18 cellular contexts compared by ENCODE assay signal in the genomic region with DNA sequence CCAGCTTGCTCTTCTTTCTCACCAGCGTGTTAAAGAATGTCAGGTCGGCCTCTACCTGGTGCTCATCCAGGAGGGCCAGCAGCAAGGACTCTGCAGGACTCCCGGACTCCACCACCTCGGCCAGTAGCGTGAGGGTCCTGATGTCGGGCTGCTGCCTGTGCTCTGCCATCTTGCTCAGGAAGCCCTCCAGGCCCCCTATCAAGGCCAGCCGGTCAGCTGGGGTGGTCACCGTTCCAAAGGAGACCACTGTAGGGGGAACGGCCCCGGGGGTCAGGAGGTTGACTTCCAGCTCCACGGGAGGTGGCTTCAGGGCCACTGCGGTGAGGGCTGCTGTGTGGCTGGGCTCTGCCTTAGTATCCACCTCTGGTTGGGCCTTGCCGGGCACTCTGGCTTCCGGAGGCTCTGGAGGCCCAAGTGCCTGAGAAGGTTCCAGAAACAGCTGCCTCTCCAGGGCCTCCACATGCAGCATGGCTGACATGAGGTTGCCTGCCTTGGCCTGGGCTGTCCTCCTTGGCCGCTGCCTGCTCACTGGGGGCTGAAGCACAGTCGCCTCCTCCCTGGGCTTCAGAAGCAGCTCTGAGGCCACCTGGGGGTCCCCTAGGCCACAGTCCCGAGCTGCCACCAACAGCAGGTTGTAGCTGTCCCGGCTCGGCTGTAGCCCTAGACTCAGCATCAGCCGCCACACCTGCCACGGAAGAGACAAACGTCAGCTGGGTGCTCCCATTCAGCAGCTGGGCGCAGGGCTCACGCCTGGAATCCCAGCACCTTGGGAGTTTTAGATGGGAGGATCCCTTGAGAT. TPM values are rescaled to one million over a fixed set of nuclear protein-coding genes. Genes with fewer than 3 reads are reported as not detected.
DNase-seq lines count a peak whose midpoint lies in the region; ATAC-seq and TF ChIP-seq lines count a peak whose summit lies in the region.
"Had no signal": no experiment of that assay in that cellular context is flagged by ENCODE, and none has a peak within 500 bp of the region (broad histone marks: within the 10 kb centered on the region; RNA-seq: fewer than 3 reads in every experiment).

No MANE protein-coding gene starts in this region.

- H3K4me3 ChIP-seq in H7 (ENCODE audit: insufficient read depth, low read depth, low read length): no peak overlapping the region
- H3K4me3 ChIP-seq: A549 had no signal

- H3K4me1 Mint-ChIP-seq in endothelial cell (ENCODE audit: unreplicated experiment): no peaks in the 10 kb centered on the region
- H3K4me1 Mint-ChIP-seq in stimulated activated naive CD8-positive, alpha-beta T cell treated with anti-CD3 and anti-CD28 coated beads, Interleukin-15, amount 100 ng/mL, for 72 hours: no peaks in the 10 kb centered on the region
- peaks cover 2% of the 10 kb centered on the region for H3K4me1 Mint-ChIP-seq in activated naive CD4-positive, alpha-beta T cell treated with anti-CD3 and anti-CD28 coated beads for 36 hours (ENCODE audit: low read depth)

- intact Hi-C loops in activated naive CD4-positive, alpha-beta T cell treated with anti-CD3 and anti-CD28 coated beads for 36 hours (cut with micrococcal nuclease): no loop called here

- peaks cover 45% of the 10 kb centered on the region for H3K36me3 ChIP-seq in H7 (replicated peaks; ENCODE audit: control insufficient read depth, insufficient read depth, low read length)

- H3K27me3 Mint-ChIP-seq in endothelial cell (ENCODE audit: unreplicated experiment): peaks cover 3% of the 10 kb centered on the region
- H3K27me3 Mint-ChIP-seq in stimulated activated naive CD8-positive, alpha-beta T cell treated with anti-CD3 and anti-CD28 coated beads, Interleukin-15, amount 100 ng/mL, for 72 hours: no peaks in the 10 kb centered on the region
- no peaks in the 10 kb centered on the region for H3K27me3 Mint-ChIP-seq in activated naive CD4-positive, alpha-beta T cell treated with anti-CD3 and anti-CD28 coated beads for 36 hours (ENCODE audit: low read depth)
- H3K27me3 Mint-ChIP-seq: CD4-positive, alpha-beta memory T cell had no signal

- ATAC-seq in stimulated activated naive CD8-positive, alpha-beta T cell treated with anti-CD3 and anti-CD28 coated beads, Interleukin-15, amount 100 ng/mL, for 72 hours: peak; percentile 29
- ATAC-seq: A549, HepG2 had no signal

- H3K27ac Mint-ChIP-seq in endothelial cell (ENCODE audit: unreplicated experiment): no peak overlapping the region
- H3K27ac Mint-ChIP-seq in stimulated activated naive CD8-positive, alpha-beta T cell treated with anti-CD3 and anti-CD28 coated beads, Interleukin-15, amount 100 ng/mL, for 72 hours: no peak overlapping the region
- H3K27ac Mint-ChIP-seq in activated naive CD4-positive, alpha-beta T cell treated with anti-CD3 and anti-CD28 coated beads for 36 hours: no peak overlapping the region
- H3K27ac Mint-ChIP-seq: CD4-positive, alpha-beta memory T cell; HFFc6 had no signal

- H3K27me3 ChIP-seq in H7 (ENCODE audit: control insufficient read depth, insufficient read depth, low read length): no peaks in the 10 kb centered on the region
- H3K27me3 ChIP-seq: BE2C had no signal

- H3K9me3 Mint-ChIP-seq in endothelial cell (ENCODE audit: unreplicated experiment): no peaks in the 10 kb centered on the region
- no peaks in the 10 kb centered on the region for H3K9me3 Mint-ChIP-seq in stimulated activated naive CD8-positive, alpha-beta T cell treated with anti-CD3 and anti-CD28 coated beads, Interleukin-15, amount 100 ng/mL, for 72 hours
- no peaks in the 10 kb centered on the region for H3K9me3 Mint-ChIP-seq in activated naive CD4-positive, alpha-beta T cell treated with anti-CD3 and anti-CD28 coated beads for 36 hours
- H3K9me3 Mint-ChIP-seq: CD4-positive, alpha-beta memory T cell; HFFc6 had no signal

- peak overlapping the region; percentile 69 for H3K4me3 Mint-ChIP-seq in endothelial cell (ENCODE audit: unreplicated experiment)
- H3K4me3 Mint-ChIP-seq in stimulated activated naive CD8-positive, alpha-beta T cell treated with anti-CD3 and anti-CD28 coated beads, Interleukin-15, amount 100 ng/mL, for 72 hours: no peak overlapping the region
- H3K4me3 Mint-ChIP-seq in activated naive CD4-positive, alpha-beta T cell treated with anti-CD3 and anti-CD28 coated beads for 36 hours: no peak overlapping the region
- H3K4me3 Mint-ChIP-seq: CD4-positive, alpha-beta memory T cell; HFFc6 had no signal

- H3K27ac ChIP-seq in 22Rv1: peak overlapping the region; percentile 53
- H3K27ac ChIP-seq: A549, C4-2B had no signal

- DNase-seq in H7: peak; percentile 31
- no peak for DNase-seq in endothelial cell (ENCODE audit: low spot score)
- DNase-seq in stimulated activated naive CD8-positive, alpha-beta T cell treated with anti-CD3 and anti-CD28 coated beads, Interleukin-15, amount 100 ng/mL, for 72 hours: no peak
- DNase-seq in NCI-H1417 (lab: John Stamatoyannopoulos, UW): no peak
- no peak for DNase-seq in activated T-cell treated with anti-CD3 and anti-CD28 coated beads, Interleukin-2, amount 50 U/mL, for 48 hours
- no peak for DNase-seq in activated naive CD4-positive, alpha-beta T cell treated with anti-CD3 and anti-CD28 coated beads for 36 hours
- DNase-seq: BE2C; CD4-positive, alpha-beta memory T cell; DMS153; DND-41; GDM1; GOT3; HCEC 1CT; HFFc6 had no signal

- CTCF ChIA-PET in activated naive CD4-positive, alpha-beta T cell treated with anti-CD3 and anti-CD28 coated beads for 36 hours (lab: Charles Lee): no interaction called here

- TF ChIP-seq CTCF in 22Rv1 (IDR thresholded peaks at IDR 0.05): no peak
- no peak for TF ChIP-seq CTCF in endothelial cell (IDR thresholded peaks at IDR 0.05; ENCODE audit: unreplicated experiment)

- peaks cover 29% of the 10 kb centered on the region for H3K36me3 Mint-ChIP-seq in endothelial cell (ENCODE audit: low read depth, unreplicated experiment)
- H3K36me3 Mint-ChIP-seq in activated naive CD4-positive, alpha-beta T cell treated with anti-CD3 and anti-CD28 coated beads for 36 hours (ENCODE audit: low read depth): peaks cover 18% of the 10 kb centered on the region

RNA-seq across cellular contexts. Expression of a gene that starts 13.5 kb away (rescaled TPM):
- 11.2 and 13.3 TPM in 2 replicates for total RNA-seq in H7 (2014; rRNA removed; shearing (Covaris generic))
- 7.1 TPM for total RNA-seq in endothelial cell (ENCODE audit: unreplicated experiment)
- 1 to 10 TPM; 3.5 to 5.1 TPM for total RNA-seq in activated naive CD4-positive, alpha-beta T cell treated with anti-CD3 and anti-CD28 coated beads for 36 hours

RNA-seq across cellular contexts. Expression of a gene that starts 13.6 kb away (rescaled TPM):
- total RNA-seq in H7 (2014; rRNA removed; shearing (Covaris generic)): 93.5 and 95.1 TPM in 2 replicates
- total RNA-seq in endothelial cell (ENCODE audit: unreplicated experiment): 40.5 TPM
- 10 to 100 TPM; 70.6 to 73.5 TPM for total RNA-seq in activated naive CD4-positive, alpha-beta T cell treated with anti-CD3 and anti-CD28 coated beads for 36 hours

RNA-seq across cellular contexts. Expression of a gene that starts 16.4 kb away (rescaled TPM):
- 74.9 and 78.9 TPM in 2 replicates for total RNA-seq in H7 (2014; rRNA removed; shearing (Covaris generic))
- total RNA-seq in endothelial cell (ENCODE audit: unreplicated experiment): 73.4 TPM
- 100 to 1,000 TPM; 160 to 176 TPM for total RNA-seq in activated naive CD4-positive, alpha-beta T cell treated with anti-CD3 and anti-CD28 coated beads for 36 hours

RNA-seq across cellular contexts. Expression of a gene that starts 16.7 kb away (rescaled TPM):
- 62.3 and 66.4 TPM in 2 replicates for total RNA-seq in H7 (2014; rRNA removed; shearing (Covaris generic))
- 107 TPM for total RNA-seq in endothelial cell (ENCODE audit: unreplicated experiment)
- 100 to 1,000 TPM; 169 to 194 TPM for total RNA-seq in activated naive CD4-positive, alpha-beta T cell treated with anti-CD3 and anti-CD28 coated beads for 36 hours

RNA-seq across cellular contexts. Expression of a gene that starts 40.8 kb away (rescaled TPM):
- 668 and 694 TPM in 2 replicates for total RNA-seq in H7 (2014; rRNA removed; shearing (Covaris generic))
- total RNA-seq in endothelial cell (ENCODE audit: unreplicated experiment): 281 TPM
- 100 to 1,000 TPM; 423 to 441 TPM for total RNA-seq in activated naive CD4-positive, alpha-beta T cell treated with anti-CD3 and anti-CD28 coated beads for 36 hours
